In genomic region chr18:13826209-13826608, GRCh38 we compare ENCODE assay signal across 36 cellular contexts. TPM values are rescaled to one million over a fixed set of nuclear protein-coding genes. Genes with fewer than 3 reads are reported as not detected.
"Had no signal": no experiment of that assay in that cellular context is flagged by ENCODE, and none has a peak within 500 bp of the region (broad histone marks: within the 10 kb centered on the region; RNA-seq: fewer than 3 reads in every experiment).

No MANE protein-coding gene starts in this region.

- H3K4me1 Mint-ChIP-seq: activated T-helper 17 cell treated with anti-CD3 and anti-CD28 coated beads, Interleukin-2, amount 50 U/mL, for 72 hours had no signal

- H3K27ac ChIP-seq: adrenal gland, body of pancreas, brain microvascular endothelial cell, breast epithelium had no signal

- H3K36me3 ChIP-seq: adrenal gland, brain microvascular endothelial cell, breast epithelium had no signal

- H3K4me3 ChIP-seq: adrenal gland, body of pancreas, breast epithelium had no signal

- H3K9me3 ChIP-seq: adrenal gland, body of pancreas, breast epithelium had no signal

- H3K36me3 Mint-ChIP-seq: activated CD4-positive, alpha-beta memory T cell treated with anti-CD3 and anti-CD28 coated beads for 36 hours; activated naive CD8-positive, alpha-beta T cell treated with anti-CD3 and anti-CD28 coated beads for 36 hours; T-cell had no signal

- DNase-seq: activated B cell treated with CpG ODN at 0.5 μM for 24 hours; activated CD4-positive, alpha-beta memory T cell treated with anti-CD3 and anti-CD28 coated beads for 36 hours; activated CD4-positive, alpha-beta T cell treated with anti-CD3 and anti-CD28 coated beads for 1 hour; activated CD4-positive, alpha-beta T cell treated with anti-CD3 and anti-CD28 coated beads for 36 hours; activated CD4-positive, alpha-beta T cell treated with anti-CD3 and anti-CD28 coated beads for 48 hours; activated CD4-positive, alpha-beta T cell treated with anti-CD3 and anti-CD28 coated beads, Interleukin-2, amount 10 ng/mL, durations not matched to agents 7 days and 5 days; activated CD8-positive, alpha-beta memory T cell treated with anti-CD3 and anti-CD28 coated beads, Interleukin-2, amount 50 U/mL, for 4 hours; activated CD8-positive, alpha-beta T cell treated with anti-CD3 and anti-CD28 coated beads for 36 hours; activated effector memory CD4-positive, alpha-beta T cell treated with anti-CD3 and anti-CD28 coated beads, Interleukin-2, amount 50 U/mL, for 16 hours; activated gamma-delta T cell treated with Interleukin-2 at 50 U/mL for 16 hours; activated naive CD4-positive, alpha-beta T cell; activated naive CD4-positive, alpha-beta T cell treated with anti-CD3 and anti-CD28 coated beads for 36 hours; activated naive CD4-positive, alpha-beta T cell treated with anti-CD3 and anti-CD28 coated beads, Interleukin-2, amount 50 U/mL, for 16 hours; activated naive CD8-positive, alpha-beta T cell treated with anti-CD3 and anti-CD28 coated beads for 36 hours; activated T-cell treated with anti-CD3 and anti-CD28 coated beads for 4 hours; activated T-cell treated with anti-CD3 and anti-CD28 coated beads, Interleukin-2, amount 50 U/mL, for 1 hour; activated T-cell treated with anti-CD3 and anti-CD28 coated beads, Interleukin-2, amount 50 U/mL, for 4 hours; activated T-cell treated with anti-CD3 and anti-CD28 coated beads, Interleukin-2, amount 50 U/mL, for 72 hours; adrenal gland; amniotic stem cell; aorta; body of pancreas; brain microvascular endothelial cell; central memory CD4-positive, alpha-beta T cell; T-cell; T-helper 2 cell; T-helper 9 cell had no signal

- H3K9me3 Mint-ChIP-seq: activated B cell treated with CpG ODN at 0.5 μM for 24 hours; activated CD4-positive, alpha-beta memory T cell treated with anti-CD3 and anti-CD28 coated beads for 36 hours; activated CD4-positive, alpha-beta T cell treated with anti-CD3 and anti-CD28 coated beads, Interleukin-2, amount 10 ng/mL, durations not matched to agents 7 days and 5 days; activated CD8-positive, alpha-beta T cell treated with anti-CD3 and anti-CD28 coated beads for 36 hours; activated naive CD4-positive, alpha-beta T cell treated with anti-CD3 and anti-CD28 coated beads for 36 hours; activated naive CD8-positive, alpha-beta T cell treated with anti-CD3 and anti-CD28 coated beads for 36 hours; activated T-cell treated with anti-CD3 and anti-CD28 coated beads, Interleukin-2, amount 50 U/mL, for 4 hours; activated T-cell treated with anti-CD3 and anti-CD28 coated beads, Interleukin-2, amount 50 U/mL, for 72 hours; activated T-helper 1 cell treated with anti-CD3 and anti-CD28 coated beads, Interleukin-12 subunit alpha, Interleukin-12 subunit beta, Interleukin-2, Interleukin-4 antibody, amounts not matched to agents 30 ng/mL and 10 ng/mL and 1 ng/mL, durations not matched to agents 14 hours and 24 hours and 36 hours; activated T-helper 17 cell treated with anti-CD3 and anti-CD28 coated beads, Interleukin-2, amount 50 U/mL, for 72 hours; T-helper 2 cell treated with Interferon-gamma antibody and Interleukin-4, amounts not matched to agents 5 μg/mL and 100 μg/mL, for 36 hours had no signal

- H3K4me1 ChIP-seq: adrenal gland, breast epithelium had no signal

- H3K27ac Mint-ChIP-seq: activated B cell treated with CpG ODN at 0.5 μM for 24 hours; activated CD4-positive, alpha-beta memory T cell treated with anti-CD3 and anti-CD28 coated beads for 36 hours; activated CD4-positive, alpha-beta T cell treated with anti-CD3 and anti-CD28 coated beads for 36 hours; activated CD4-positive, alpha-beta T cell treated with anti-CD3 and anti-CD28 coated beads, Interleukin-2, amount 10 ng/mL, durations not matched to agents 7 days and 5 days; activated CD8-positive, alpha-beta T cell treated with anti-CD3 and anti-CD28 coated beads for 36 hours; activated naive CD4-positive, alpha-beta T cell treated with anti-CD3 and anti-CD28 coated beads for 36 hours; activated naive CD8-positive, alpha-beta T cell treated with anti-CD3 and anti-CD28 coated beads for 36 hours; activated T-cell treated with anti-CD3 and anti-CD28 coated beads, Interleukin-2, amount 50 U/mL, for 72 hours; activated T-helper 1 cell treated with anti-CD3 and anti-CD28 coated beads, Interleukin-12 subunit alpha, Interleukin-12 subunit beta, Interleukin-2, Interleukin-4 antibody, amounts not matched to agents 30 ng/mL and 10 ng/mL and 1 ng/mL, durations not matched to agents 14 hours and 24 hours and 36 hours; activated T-helper 17 cell treated with anti-CD3 and anti-CD28 coated beads, Interleukin-2, amount 50 U/mL, for 72 hours; T-cell; T-helper 2 cell treated with Interferon-gamma antibody and Interleukin-4, amounts not matched to agents 5 μg/mL and 100 μg/mL, for 36 hours had no signal

- FAIRE-seq: astrocyte, TTC549 had no signal

- ATAC-seq: activated CD4-positive, alpha-beta T cell treated with anti-CD3 and anti-CD28 coated beads for 36 hours; activated CD8-positive, alpha-beta T cell treated with anti-CD3 and anti-CD28 coated beads for 36 hours; activated T-cell treated with anti-CD3 and anti-CD28 coated beads, Interleukin-2, amount 50 U/mL, for 4 hours; activated T-cell treated with anti-CD3 and anti-CD28 coated beads, Interleukin-2, amount 50 U/mL, for 72 hours; activated T-helper 17 cell treated with anti-CD3 and anti-CD28 coated beads, Interleukin-2, amount 50 U/mL, for 72 hours; body of pancreas; T-cell had no signal

- H3K4me3 Mint-ChIP-seq: activated B cell treated with CpG ODN at 0.5 μM for 24 hours; activated CD4-positive, alpha-beta memory T cell treated with anti-CD3 and anti-CD28 coated beads for 36 hours; activated CD4-positive, alpha-beta T cell treated with anti-CD3 and anti-CD28 coated beads for 36 hours; activated CD4-positive, alpha-beta T cell treated with anti-CD3 and anti-CD28 coated beads, Interleukin-2, amount 10 ng/mL, durations not matched to agents 7 days and 5 days; activated CD8-positive, alpha-beta T cell treated with anti-CD3 and anti-CD28 coated beads for 36 hours; activated naive CD4-positive, alpha-beta T cell treated with anti-CD3 and anti-CD28 coated beads for 36 hours; activated naive CD8-positive, alpha-beta T cell treated with anti-CD3 and anti-CD28 coated beads for 36 hours; activated T-cell treated with anti-CD3 and anti-CD28 coated beads, Interleukin-2, amount 50 U/mL, for 4 hours; activated T-cell treated with anti-CD3 and anti-CD28 coated beads, Interleukin-2, amount 50 U/mL, for 72 hours; activated T-helper 1 cell treated with anti-CD3 and anti-CD28 coated beads, Interleukin-12 subunit alpha, Interleukin-12 subunit beta, Interleukin-2, Interleukin-4 antibody, amounts not matched to agents 30 ng/mL and 10 ng/mL and 1 ng/mL, durations not matched to agents 14 hours and 24 hours and 36 hours; activated T-helper 17 cell treated with anti-CD3 and anti-CD28 coated beads, Interleukin-2, amount 50 U/mL, for 72 hours; T-cell; T-helper 2 cell treated with Interferon-gamma antibody and Interleukin-4, amounts not matched to agents 5 μg/mL and 100 μg/mL, for 36 hours had no signal

- H3K27me3 ChIP-seq: body of pancreas, brain microvascular endothelial cell had no signal

RNA-seq across cellular contexts. Expression of gene MC5R, which starts 2.3 kb away (rescaled TPM):
- total RNA-seq: activated B cell treated with CpG ODN at 0.5 μM for 24 hours; activated CD4-positive, alpha-beta memory T cell treated with anti-CD3 and anti-CD28 coated beads for 36 hours; activated CD4-positive, alpha-beta T cell treated with anti-CD3 and anti-CD28 coated beads for 36 hours; activated CD4-positive, alpha-beta T cell treated with anti-CD3 and anti-CD28 coated beads, Interleukin-2, amount 10 ng/mL, durations not matched to agents 7 days and 5 days; activated CD8-positive, alpha-beta memory T cell treated with anti-CD3 and anti-CD28 coated beads for 36 hours; activated CD8-positive, alpha-beta T cell treated with anti-CD3 and anti-CD28 coated beads for 36 hours; activated naive CD4-positive, alpha-beta T cell treated with anti-CD3 and anti-CD28 coated beads for 36 hours; activated naive CD8-positive, alpha-beta T cell treated with anti-CD3 and anti-CD28 coated beads for 36 hours; activated T-cell treated with anti-CD3 and anti-CD28 coated beads, Interleukin-2, amount 50 U/mL, for 4 hours; activated T-cell treated with anti-CD3 and anti-CD28 coated beads, Interleukin-2, amount 50 U/mL, for 72 hours; activated T-helper 1 cell treated with anti-CD3 and anti-CD28 coated beads, Interleukin-12 subunit alpha, Interleukin-12 subunit beta, Interleukin-2, Interleukin-4 antibody, amounts not matched to agents 30 ng/mL and 10 ng/mL and 1 ng/mL, durations not matched to agents 14 hours and 24 hours and 36 hours; activated T-helper 17 cell treated with anti-CD3 and anti-CD28 coated beads, Interleukin-2, amount 50 U/mL, for 72 hours; aorta; body of pancreas; breast epithelium; cardiac septum; T-cell; T-helper 1 cell treated with Interleukin-12 subunit alpha and Interleukin-12 subunit beta and Interleukin-4 antibody, amounts not matched to agents 30 ng/mL and 1 ng/mL, for 36 hours had no signal
- polyA plus RNA-seq: aorta had no signal
